Comparison of ENCODE assay signal across 21 cellular contexts in the genomic region with DNA sequence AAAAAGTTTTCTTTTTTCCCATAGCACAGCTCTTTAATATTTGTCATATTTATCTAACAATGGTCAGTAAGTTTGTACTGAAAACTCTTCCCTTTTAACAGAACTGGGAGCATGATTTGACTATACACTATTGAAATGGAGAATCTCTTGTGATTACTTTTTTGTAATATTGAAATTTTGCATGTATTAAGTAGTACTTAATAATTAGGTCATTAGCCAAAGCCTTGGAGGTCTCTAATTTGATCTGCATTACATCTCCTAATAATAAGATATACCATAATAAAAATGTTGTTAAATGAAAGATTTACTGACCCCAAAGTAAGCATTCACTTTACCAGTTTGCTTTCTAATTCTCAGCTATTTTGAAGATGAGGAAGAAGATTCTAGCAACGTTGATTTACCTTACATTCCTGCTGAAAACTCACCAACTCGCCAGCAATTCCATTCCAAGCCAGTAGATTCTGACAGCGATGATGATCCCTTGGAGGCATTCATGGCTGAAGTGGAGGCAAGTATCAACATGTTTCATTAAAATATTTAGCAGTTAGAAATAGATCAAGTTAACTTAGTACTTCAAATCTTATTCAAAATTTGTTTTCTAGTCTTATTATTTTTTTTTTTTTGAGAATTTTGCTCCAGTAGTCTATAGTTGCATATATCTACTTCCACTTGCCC. TPM values are rescaled to one million over a fixed set of nuclear protein-coding genes. Genes with fewer than 3 reads are reported as not detected.
DNase-seq lines count a peak whose midpoint lies in the region; ATAC-seq, FAIRE-seq and TF ChIP-seq lines count a peak whose summit lies in the region.
"Had no signal": no experiment of that assay in that cellular context is flagged by ENCODE, and none has a peak within 500 bp of the region (broad histone marks: within the 10 kb centered on the region; RNA-seq: fewer than 3 reads in every experiment).

No MANE protein-coding gene starts in this region.

- H3K4me3 Mint-ChIP-seq in activated T-cell treated with anti-CD3 and anti-CD28 coated beads, Interleukin-2, amount 50 U/mL, for 72 hours, result no peak overlapping the region
- H3K4me3 Mint-ChIP-seq: CD4-positive, CD25-positive, alpha-beta regulatory T cell had no signal

- peaks cover 4% of the 10 kb centered on the region for H3K4me1 Mint-ChIP-seq in activated T-cell treated with anti-CD3 and anti-CD28 coated beads, Interleukin-2, amount 50 U/mL, for 72 hours (ENCODE audit: low read depth)

- dilution Hi-C loops in keratinocyte (cut with MboI; ENCODE audit: extremely low pct_ligation_motif_present, low sequenced_read_pairs), result no loop called here

- intact Hi-C loops in K562 (cut with micrococcal nuclease), result no loop called here
- intact Hi-C loops in lower lobe of right lung (cut with DNase I), result no loop called here

- DNase-seq in activated T-cell treated with anti-CD3 and anti-CD28 coated beads, Interleukin-2, amount 50 U/mL, for 72 hours, result no peak
- DNase-seq in activated T-cell treated with anti-CD3 and anti-CD28 coated beads, Interleukin-2, amount 50 U/mL, for 1 hour, result no peak
- DNase-seq in RWPE1 (ENCODE audit: low spot score) (peak; percentile 51), K562 (ENCODE audit: extremely low read depth in 1 of 4, low spot score in 3 of 4) (no peak), keratinocyte (ENCODE audit: low read depth, low spot score) (no peak), lower lobe of right lung (no peak)
- DNase-seq: CD4-positive, CD25-positive, alpha-beta regulatory T cell; DMS153; DND-41; KG1; MM.1S; NCI-H2029; NCI-H526 treated with DMSO at 0.1 percent for 48 hours; RPMI8226; SHP77 treated with DMSO at 0.1 percent for 48 hours had no signal

- H3K4me3 ChIP-seq in K562, result no peak overlapping the region
- H3K4me3 ChIP-seq in keratinocyte (ENCODE audit: control insufficient read depth in 2 of 3, extremely low read depth in 1 of 3, insufficient read depth in 2 of 3, low read depth in 1 of 3, low read length in 3 of 3), result peak overlapping the region in 1 of 3 experiments; percentile 15
- no peak overlapping the region for H3K4me3 ChIP-seq in lower lobe of right lung
- H3K4me3 ChIP-seq: BLaER1 had no signal

- 93% methylated on average over 3 of the region's 3 CpGs for WGBS in K562 (ENCODE audit: insufficient coverage, low coverage, missing lambda C conversion rate)

- peak overlapping the region; percentile 91 for H3K27ac Mint-ChIP-seq in activated T-cell treated with anti-CD3 and anti-CD28 coated beads, Interleukin-2, amount 50 U/mL, for 72 hours

- H3K4me2 ChIP-seq in K562 (ENCODE audit: insufficient read depth, low read length) (no peak overlapping the region), keratinocyte (ENCODE audit: control insufficient read depth, extremely low read depth, insufficient read depth, low read depth, low read length) (peak overlapping the region; percentile 59)
- H3K4me2 ChIP-seq: BLaER1 had no signal

- H3K9me3 Mint-ChIP-seq in activated T-cell treated with anti-CD3 and anti-CD28 coated beads, Interleukin-2, amount 50 U/mL, for 72 hours, result no peaks in the 10 kb centered on the region
- H3K9me3 Mint-ChIP-seq: CD4-positive, CD25-positive, alpha-beta regulatory T cell had no signal

- no peaks in the 10 kb centered on the region for H3K27me3 ChIP-seq in K562 (ENCODE audit: control insufficient read depth in 2 of 2, insufficient read depth in 2 of 2, low read length in 2 of 2)
- no peaks in the 10 kb centered on the region for H3K27me3 ChIP-seq in keratinocyte (ENCODE audit: control insufficient read depth, extremely low read depth, insufficient read depth, low read length)
- no peaks in the 10 kb centered on the region for H3K27me3 ChIP-seq in lower lobe of right lung (ENCODE audit: low read depth)
- H3K27me3 ChIP-seq: BLaER1 had no signal

- H4K20me1 ChIP-seq in K562 (replicated peaks; ENCODE audit: control insufficient read depth, insufficient read depth, low read length), result no peaks in the 10 kb centered on the region
- no peaks in the 10 kb centered on the region for H4K20me1 ChIP-seq in keratinocyte (ENCODE audit: control insufficient read depth, extremely low read depth, insufficient read depth, low read length)

- no peaks in the 10 kb centered on the region for H3K4me1 ChIP-seq in K562 (replicated peaks in 1 of 2; ENCODE audit: control insufficient read depth in 2 of 2, insufficient read depth in 2 of 2, low read length in 2 of 2)
- H3K4me1 ChIP-seq in keratinocyte (ENCODE audit: control insufficient read depth, extremely low read depth, insufficient read depth, low read length), result peaks cover 17% of the 10 kb centered on the region
- H3K4me1 ChIP-seq in lower lobe of right lung, result no peaks in the 10 kb centered on the region
- H3K4me1 ChIP-seq: BLaER1 had no signal

- in situ Hi-C loops in K562 (cut with MboI), result no loop called here

- no peaks in the 10 kb centered on the region for H3K9me1 ChIP-seq in K562 (ENCODE audit: control insufficient read depth, insufficient read depth, low read length)
- H3K9me1 ChIP-seq in keratinocyte (ENCODE audit: control insufficient read depth, extremely low read depth, insufficient read depth, low read length), result no peaks in the 10 kb centered on the region

- no peaks in the 10 kb centered on the region for H3K9me3 ChIP-seq in K562 (replicated peaks; ENCODE audit: control insufficient read depth, insufficient read depth, low read depth, low read length)
- no peaks in the 10 kb centered on the region for H3K9me3 ChIP-seq in keratinocyte (ENCODE audit: control insufficient read depth, low read depth, low read length)
- no peaks in the 10 kb centered on the region for H3K9me3 ChIP-seq in lower lobe of right lung
- H3K9me3 ChIP-seq: BLaER1 had no signal

- CTCF ChIA-PET in RWPE1 (lab: Yijun Ruan, JAX), result interaction anchor here (0.6 kb wide), 1 partner anchor 18 kb away, joined by 3 read pairs; a partner anchor contains a TSS
- CTCF ChIA-PET in K562 (lab: Yijun Ruan, JAX; ENCODE audit: low intra/inter-chr PET ratio), result interaction anchor here (0.6 kb wide), 1 partner anchor 11 kb away, joined by 4 read pairs; no protein-coding TSS in a partner anchor

- no peak for ATAC-seq in activated T-cell treated with anti-CD3 and anti-CD28 coated beads, Interleukin-2, amount 50 U/mL, for 72 hours (replicated peaks in 1 of 2)
- no peak for ATAC-seq in K562
- no peak for ATAC-seq in GM21526 (IDR thresholded peaks at IDR 0.05; ENCODE audit: low FRiP score, unreplicated experiment)
- ATAC-seq in HG03521 (IDR thresholded peaks at IDR 0.05; ENCODE audit: unreplicated experiment), result no peak
- no peak for ATAC-seq in lower lobe of right lung

- TF ChIP-seq CTCF in RWPE1 (conservative IDR thresholded peaks at IDR 0.05; ENCODE audit: low read depth) (no peak), K562 (IDR thresholded peaks at IDR 0.05 in 2 of 3, conservative IDR thresholded peaks at IDR 0.05 in 1 of 3; ENCODE audit: insufficient read depth in 2 of 3, low read depth in 1 of 3, low read length in 3 of 3) (no peak), keratinocyte (optimal IDR thresholded peaks at IDR 0.05 in 1 of 3, IDR thresholded peaks at IDR 0.05 in 1 of 3, conservative IDR thresholded peaks at IDR 0.05 in 1 of 3; ENCODE audit: extremely low read depth in 1 of 3, insufficient read depth in 2 of 3, low read length in 3 of 3) (peak in 1 of 3 experiments; percentile 8), lower lobe of right lung (IDR thresholded peaks at IDR 0.05) (no peak)

- H3K36me3 Mint-ChIP-seq in activated T-cell treated with anti-CD3 and anti-CD28 coated beads, Interleukin-2, amount 50 U/mL, for 72 hours (ENCODE audit: insufficient read depth in 2 of 2), result peaks cover 6 to 31% of the 10 kb centered on the region in 2 donors

- H3K27me3 Mint-ChIP-seq in activated T-cell treated with anti-CD3 and anti-CD28 coated beads, Interleukin-2, amount 50 U/mL, for 72 hours (ENCODE audit: low read depth), result no peaks in the 10 kb centered on the region
- H3K27me3 Mint-ChIP-seq: CD4-positive, CD25-positive, alpha-beta regulatory T cell had no signal

- no peak for TF ChIP-seq POLR2A in K562 (conservative IDR thresholded peaks at IDR 0.05)

- TF ChIP-seq RAD21 in K562 (CRISPR knock-in tag; conservative IDR thresholded peaks at IDR 0.05 in 1 of 2, IDR thresholded peaks at IDR 0.05 in 1 of 2), result no peak

- no TSS peak for BruUV-seq in K562 (replicated peaks; lab: Mats Ljungman, UMichigan)

- TF ChIP-seq EP300 in K562 (IDR thresholded peaks at IDR 0.05; ENCODE audit: low read length), result no peak

- H3K36me3 ChIP-seq in K562 (ENCODE audit: control insufficient read depth, insufficient read depth, low read length) (peaks cover 94% of the 10 kb centered on the region), keratinocyte (ENCODE audit: control insufficient read depth in 2 of 2, extremely low read depth in 1 of 2, insufficient read depth in 2 of 2, low read length in 2 of 2) (peaks cover 16 to 44% of the 10 kb centered on the region in 2 experiments), lower lobe of right lung (peaks cover 98% of the 10 kb centered on the region)

- peaks cover 44% of the 10 kb centered on the region for H3K79me2 ChIP-seq in K562 (ENCODE audit: control insufficient read depth, insufficient read depth, low read length)
- peaks cover 73% of the 10 kb centered on the region for H3K79me2 ChIP-seq in keratinocyte (ENCODE audit: control insufficient read depth, insufficient read depth, low read length)

- FAIRE-seq in K562 (lab: Jason Lieb, UNC) (no peak), keratinocyte (lab: Jason Lieb, UNC) (peak; percentile 41)
- FAIRE-seq: A204.1, GM12892, H54 had no signal

- H3K27ac ChIP-seq in RWPE1, result peak overlapping the region; percentile 47
- no peak overlapping the region for H3K27ac ChIP-seq in K562 (ENCODE audit: extremely low read depth, low read depth, low read length)
- H3K27ac ChIP-seq in keratinocyte (ENCODE audit: control insufficient read depth, insufficient read depth, low read length), result peak overlapping the region; percentile 26
- no peak overlapping the region for H3K27ac ChIP-seq in lower lobe of right lung
- H3K27ac ChIP-seq: BLaER1 had no signal

- H2AFZ ChIP-seq in K562 (ENCODE audit: low read depth, low read length) (no peak overlapping the region), keratinocyte (ENCODE audit: control insufficient read depth, low read length) (no peak overlapping the region)

- H3K9ac ChIP-seq in K562 (ENCODE audit: insufficient read depth in 1 of 2, low read depth in 2 of 2, low read length in 2 of 2), result no peak overlapping the region
- H3K9ac ChIP-seq in keratinocyte (ENCODE audit: control insufficient read depth, extremely low read depth, insufficient read depth, low read length), result no peak overlapping the region
- H3K9ac ChIP-seq: BLaER1 had no signal

- POLR2A ChIA-PET in RWPE1 (lab: Yijun Ruan, JAX; ENCODE audit: low non-redundant PET) (no interaction called here), K562 (lab: Yijun Ruan, JAX) (interaction anchor here (0.8 to 1.9 kb wide), 4 partner anchors 9 to 35 kb away, joined by 3 to 6 read pairs (median 4); a partner anchor contains a TSS)

RNA-seq across cellular contexts. Expression of a gene that starts 18.2 kb away (rescaled TPM):
- total RNA-seq in activated T-cell treated with anti-CD3 and anti-CD28 coated beads, Interleukin-2, amount 50 U/mL, for 72 hours, result 100 to 1,000 TPM; 112 to 114 TPM
- 286 and 625 TPM in 2 replicates for total RNA-seq in K562 (2011; cell fraction: chromatin; rRNA removed; ENCODE audit: low replicate concordance)
- 95.6 and 105 TPM in 2 replicates for total RNA-seq in K562 (2011; cell fraction: nucleolus; rRNA removed)
- 194 and 282 TPM in 2 replicates for total RNA-seq in K562 (2011; cell fraction: nucleoplasm; rRNA removed)
- total RNA-seq in K562 (2014; rRNA removed) (54.0 and 65.1 TPM in 2 replicates), K562 (2014; rRNA removed; fragmentation: Illumina TruSeq; extraction: Trizol) (74.6 and 82.9 TPM in 2 replicates), K562 (2015; rRNA removed; fragmentation: Illumina TruSeq; extraction: Trizol) (80.9 and 87.6 TPM in 2 replicates), K562 (2021) (92.0 and 93.7 TPM in 2 replicates), lower lobe of right lung (101 TPM)
- polyA plus RNA-seq in K562 (2011; rRNA removed) (121 and 149 TPM in 2 replicates), K562 (2014; fragmentation: Illumina TruSeq; extraction: Trizol) (128 and 133 TPM in 2 replicates), K562 (2014; fragmentation: Nextera tagmentation; extraction: Ambion mirVana) (10 to 100 TPM; 16.5 to 28.4 TPM), K562 (2014; rRNA removed) (110 and 127 TPM in 2 replicates), keratinocyte (74.8 to 116 TPM (median 86.2 TPM) in 3 replicates)
- 26.3 and 46.1 TPM in 2 replicates for polyA plus RNA-seq in K562 (2011; cell fraction: cytosol; rRNA removed)
- 277 and 361 TPM in 2 replicates for polyA plus RNA-seq in K562 (2011; cell fraction: nucleus; rRNA removed)
- polyA plus RNA-seq in K562 (2012), result 76.8 and 90.5 TPM in 2 replicates
- 144 and 149 TPM in 2 replicates for polyA minus RNA-seq in K562 (2011; rRNA and poly(A)+ RNA removed)
- polyA minus RNA-seq in K562 (2011; cell fraction: cytosol; rRNA and poly(A)+ RNA removed), result 49.8 and 56.9 TPM in 2 replicates
- polyA minus RNA-seq in K562 (2011; cell fraction: nucleus; rRNA and poly(A)+ RNA removed), result 82.4 and 167 TPM in 2 replicates
- 74.2 TPM for polyA plus RNA-seq in keratinocyte (2011; ENCODE audit: low read depth)
- 48.2 and 63.9 TPM in 2 replicates for polyA plus RNA-seq in keratinocyte (2011; cell fraction: cytosol; rRNA removed)
- polyA plus RNA-seq in keratinocyte (2011; cell fraction: nucleus; rRNA removed), result 277 and 324 TPM in 2 replicates
- 40.9 and 67.4 TPM in 2 replicates for polyA plus RNA-seq in keratinocyte (2012; ENCODE audit: low replicate concordance)
- 38.2 to 89.4 TPM (median 41.3 TPM) in 3 replicates for polyA minus RNA-seq in keratinocyte
- 45.7 TPM for polyA minus RNA-seq in keratinocyte (2011; cell fraction: cytosol; rRNA and poly(A)+ RNA removed)
- 64.8 and 154 TPM in 2 replicates for polyA minus RNA-seq in keratinocyte (2011; cell fraction: nucleus; rRNA and poly(A)+ RNA removed)

RNA-seq across cellular contexts. Expression of a gene that starts 18.8 kb away (rescaled TPM):
- total RNA-seq in activated T-cell treated with anti-CD3 and anti-CD28 coated beads, Interleukin-2, amount 50 U/mL, for 72 hours, result 10 to 100 TPM; 59.5 to 60.3 TPM
- total RNA-seq in K562 (2011; cell fraction: chromatin; rRNA removed; ENCODE audit: low replicate concordance), result 103 and 222 TPM in 2 replicates
- total RNA-seq in K562 (2011; cell fraction: nucleolus; rRNA removed), result 69.7 and 88.4 TPM in 2 replicates
- total RNA-seq in K562 (2011; cell fraction: nucleoplasm; rRNA removed), result 122 and 142 TPM in 2 replicates
- 97.4 and 106 TPM in 2 replicates for total RNA-seq in K562 (2014; rRNA removed)
- 135 and 153 TPM in 2 replicates for total RNA-seq in K562 (2014; rRNA removed; fragmentation: Illumina TruSeq; extraction: Trizol)
- total RNA-seq in K562 (2015; rRNA removed; fragmentation: Illumina TruSeq; extraction: Trizol), result 135 and 138 TPM in 2 replicates
- total RNA-seq in K562 (2021), result 104 and 118 TPM in 2 replicates
- polyA plus RNA-seq in K562 (2011; rRNA removed), result 91.4 and 138 TPM in 2 replicates
- polyA plus RNA-seq in K562 (2011; cell fraction: cytosol; rRNA removed), result 24.9 and 47.4 TPM in 2 replicates
- 27.4 and 34.6 TPM in 2 replicates for polyA plus RNA-seq in K562 (2011; cell fraction: nucleus; rRNA removed)
- polyA plus RNA-seq in K562 (2012), result 76.4 and 96.4 TPM in 2 replicates
- polyA plus RNA-seq in K562 (2014; fragmentation: Illumina TruSeq; extraction: Trizol), result 142 and 162 TPM in 2 replicates
- polyA plus RNA-seq in K562 (2014; fragmentation: Nextera tagmentation; extraction: Ambion mirVana), result 10 to 100 TPM; 15.5 to 20.5 TPM
- 122 and 125 TPM in 2 replicates for polyA plus RNA-seq in K562 (2014; rRNA removed)
- polyA minus RNA-seq in K562 (2011; rRNA and poly(A)+ RNA removed), result 174 and 206 TPM in 2 replicates
- polyA minus RNA-seq in K562 (2011; cell fraction: cytosol; rRNA and poly(A)+ RNA removed), result 41.3 and 67.3 TPM in 2 replicates
- 19.8 and 35.3 TPM in 2 replicates for polyA minus RNA-seq in K562 (2011; cell fraction: nucleus; rRNA and poly(A)+ RNA removed)
- polyA plus RNA-seq in keratinocyte, result 56.5 to 86.4 TPM (median 73.6 TPM) in 3 replicates
- 179 TPM for polyA plus RNA-seq in keratinocyte (2011; ENCODE audit: low read depth)
- polyA plus RNA-seq in keratinocyte (2011; cell fraction: cytosol; rRNA removed), result 22.8 and 38.7 TPM in 2 replicates
- 113 and 159 TPM in 2 replicates for polyA plus RNA-seq in keratinocyte (2011; cell fraction: nucleus; rRNA removed)
- polyA plus RNA-seq in keratinocyte (2012; ENCODE audit: low replicate concordance), result 68.3 and 69.3 TPM in 2 replicates
- polyA minus RNA-seq in keratinocyte, result 30.4 to 78.8 TPM (median 48.3 TPM) in 3 replicates
- 34.0 TPM for polyA minus RNA-seq in keratinocyte (2011; cell fraction: cytosol; rRNA and poly(A)+ RNA removed)
- polyA minus RNA-seq in keratinocyte (2011; cell fraction: nucleus; rRNA and poly(A)+ RNA removed), result 81.0 and 137 TPM in 2 replicates
- total RNA-seq in lower lobe of right lung, result 80.2 TPM

RNA-seq across cellular contexts. Expression of a gene that starts 35.0 kb away (rescaled TPM):
- 100 to 1,000 TPM; 144 to 161 TPM for total RNA-seq in activated T-cell treated with anti-CD3 and anti-CD28 coated beads, Interleukin-2, amount 50 U/mL, for 72 hours
- total RNA-seq in K562 (2011; cell fraction: chromatin; rRNA removed; ENCODE audit: low replicate concordance), result 149 and 229 TPM in 2 replicates
- 136 and 141 TPM in 2 replicates for total RNA-seq in K562 (2011; cell fraction: nucleolus; rRNA removed)
- 117 and 138 TPM in 2 replicates for total RNA-seq in K562 (2011; cell fraction: nucleoplasm; rRNA removed)
- total RNA-seq in K562 (2014; rRNA removed), result 89.2 and 115 TPM in 2 replicates
- 106 and 108 TPM in 2 replicates for total RNA-seq in K562 (2014; rRNA removed; fragmentation: Illumina TruSeq; extraction: Trizol)
- total RNA-seq in K562 (2015; rRNA removed; fragmentation: Illumina TruSeq; extraction: Trizol), result 110 and 114 TPM in 2 replicates
- 140 and 161 TPM in 2 replicates for total RNA-seq in K562 (2021)
- polyA plus RNA-seq in K562 (2011; rRNA removed), result 138 and 200 TPM in 2 replicates
- 136 and 152 TPM in 2 replicates for polyA plus RNA-seq in K562 (2011; cell fraction: cytosol; rRNA removed)
- 155 and 167 TPM in 2 replicates for polyA plus RNA-seq in K562 (2011; cell fraction: nucleus; rRNA removed)
- polyA plus RNA-seq in K562 (2012), result 137 and 204 TPM in 2 replicates
- 181 and 184 TPM in 2 replicates for polyA plus RNA-seq in K562 (2014; fragmentation: Illumina TruSeq; extraction: Trizol)
- 100 to 1,000 TPM; 159 to 393 TPM for polyA plus RNA-seq in K562 (2014; fragmentation: Nextera tagmentation; extraction: Ambion mirVana)
- 247 and 261 TPM in 2 replicates for polyA plus RNA-seq in K562 (2014; rRNA removed)
- 260 and 357 TPM in 2 replicates for polyA minus RNA-seq in K562 (2011; rRNA and poly(A)+ RNA removed)
- 83.3 and 103 TPM in 2 replicates for polyA minus RNA-seq in K562 (2011; cell fraction: cytosol; rRNA and poly(A)+ RNA removed)
- 64.4 and 99.7 TPM in 2 replicates for polyA minus RNA-seq in K562 (2011; cell fraction: nucleus; rRNA and poly(A)+ RNA removed)
- 111 to 208 TPM (median 141 TPM) in 3 replicates for polyA plus RNA-seq in keratinocyte
- polyA plus RNA-seq in keratinocyte (2011; ENCODE audit: low read depth), result 130 TPM
- 141 and 155 TPM in 2 replicates for polyA plus RNA-seq in keratinocyte (2011; cell fraction: cytosol; rRNA removed)
- 115 TPM in 2 replicates for polyA plus RNA-seq in keratinocyte (2011; cell fraction: nucleus; rRNA removed)
- 93.3 and 143 TPM in 2 replicates for polyA plus RNA-seq in keratinocyte (2012; ENCODE audit: low replicate concordance)
- 71.5 to 165 TPM (median 143 TPM) in 3 replicates for polyA minus RNA-seq in keratinocyte
- 100 TPM for polyA minus RNA-seq in keratinocyte (2011; cell fraction: cytosol; rRNA and poly(A)+ RNA removed)
- 36.1 and 56.9 TPM in 2 replicates for polyA minus RNA-seq in keratinocyte (2011; cell fraction: nucleus; rRNA and poly(A)+ RNA removed)
- 98.6 TPM for total RNA-seq in lower lobe of right lung

RNA-seq across cellular contexts. Expression of a gene that starts 35.3 kb away (rescaled TPM):
- 10 to 100 TPM; 36.0 to 42.3 TPM for total RNA-seq in activated T-cell treated with anti-CD3 and anti-CD28 coated beads, Interleukin-2, amount 50 U/mL, for 72 hours
- total RNA-seq in K562 (2011; cell fraction: chromatin; rRNA removed; ENCODE audit: low replicate concordance), result 162 and 231 TPM in 2 replicates
- total RNA-seq in K562 (2011; cell fraction: nucleolus; rRNA removed), result 125 and 132 TPM in 2 replicates
- total RNA-seq in K562 (2011; cell fraction: nucleoplasm; rRNA removed), result 98.4 and 106 TPM in 2 replicates
- total RNA-seq in K562 (2014; rRNA removed) (54.9 and 65.6 TPM in 2 replicates), K562 (2014; rRNA removed; fragmentation: Illumina TruSeq; extraction: Trizol) (50.1 and 54.0 TPM in 2 replicates), K562 (2015; rRNA removed; fragmentation: Illumina TruSeq; extraction: Trizol) (60.7 and 62.2 TPM in 2 replicates), K562 (2021) (46.1 and 51.8 TPM in 2 replicates), lower lobe of right lung (37.4 TPM)
- polyA plus RNA-seq in K562 (2011; rRNA removed) (36.0 and 42.1 TPM in 2 replicates), K562 (2014; fragmentation: Illumina TruSeq; extraction: Trizol) (52.6 and 56.6 TPM in 2 replicates), K562 (2014; fragmentation: Nextera tagmentation; extraction: Ambion mirVana) (10 to 100 TPM; 18.0 to 49.3 TPM), K562 (2014; rRNA removed) (48.5 and 52.4 TPM in 2 replicates), keratinocyte (35.4 to 48.5 TPM (median 43.7 TPM) in 3 replicates)
- polyA plus RNA-seq in K562 (2011; cell fraction: cytosol; rRNA removed), result 33.3 and 42.2 TPM in 2 replicates
- polyA plus RNA-seq in K562 (2011; cell fraction: nucleus; rRNA removed), result 46.6 and 60.4 TPM in 2 replicates
- polyA plus RNA-seq in K562 (2012), result 23.3 and 47.3 TPM in 2 replicates
- polyA minus RNA-seq in K562 (2011; rRNA and poly(A)+ RNA removed), result 51.5 and 77.3 TPM in 2 replicates
- 20.1 and 38.2 TPM in 2 replicates for polyA minus RNA-seq in K562 (2011; cell fraction: cytosol; rRNA and poly(A)+ RNA removed)
- polyA minus RNA-seq in K562 (2011; cell fraction: nucleus; rRNA and poly(A)+ RNA removed), result 56.4 and 69.9 TPM in 2 replicates
- 22.7 TPM for polyA plus RNA-seq in keratinocyte (2011; ENCODE audit: low read depth)
- polyA plus RNA-seq in keratinocyte (2011; cell fraction: cytosol; rRNA removed), result 26.8 and 31.6 TPM in 2 replicates
- 65.6 and 77.0 TPM in 2 replicates for polyA plus RNA-seq in keratinocyte (2011; cell fraction: nucleus; rRNA removed)
- 19.0 and 39.7 TPM in 2 replicates for polyA plus RNA-seq in keratinocyte (2012; ENCODE audit: low replicate concordance)
- 41.5 to 50.2 TPM (median 46.3 TPM) in 3 replicates for polyA minus RNA-seq in keratinocyte
- polyA minus RNA-seq in keratinocyte (2011; cell fraction: cytosol; rRNA and poly(A)+ RNA removed), result 18.6 TPM
- polyA minus RNA-seq in keratinocyte (2011; cell fraction: nucleus; rRNA and poly(A)+ RNA removed), result 45.5 and 50.7 TPM in 2 replicates

RNA-seq across cellular contexts. Expression of a gene that starts 50.3 kb away (rescaled TPM):
- total RNA-seq in activated T-cell treated with anti-CD3 and anti-CD28 coated beads, Interleukin-2, amount 50 U/mL, for 72 hours, result 100 to 1,000 TPM; 103 to 121 TPM
- 74.3 and 178 TPM in 2 replicates for total RNA-seq in K562 (2011; cell fraction: chromatin; rRNA removed; ENCODE audit: low replicate concordance)
- total RNA-seq in K562 (2011; cell fraction: nucleolus; rRNA removed), result 107 and 112 TPM in 2 replicates
- total RNA-seq in K562 (2011; cell fraction: nucleoplasm; rRNA removed), result 75.0 and 77.1 TPM in 2 replicates
- total RNA-seq in K562 (2014; rRNA removed) (114 and 126 TPM in 2 replicates), K562 (2014; rRNA removed; fragmentation: Illumina TruSeq; extraction: Trizol) (62.5 and 73.1 TPM in 2 replicates), K562 (2015; rRNA removed; fragmentation: Illumina TruSeq; extraction: Trizol) (90.3 and 91.1 TPM in 2 replicates), K562 (2021) (92.0 and 101 TPM in 2 replicates), lower lobe of right lung (80.9 TPM)
- polyA plus RNA-seq in K562 (2011; rRNA removed) (86.3 and 101 TPM in 2 replicates), K562 (2014; fragmentation: Illumina TruSeq; extraction: Trizol) (94.8 and 110 TPM in 2 replicates), K562 (2014; fragmentation: Nextera tagmentation; extraction: Ambion mirVana) (1 to 10 TPM; 1.7 to 5.7 TPM), K562 (2014; rRNA removed) (84.2 and 95.7 TPM in 2 replicates), keratinocyte (80.3 to 99.8 TPM (median 86.3 TPM) in 3 replicates)
- 87.5 and 128 TPM in 2 replicates for polyA plus RNA-seq in K562 (2011; cell fraction: cytosol; rRNA removed)
- 135 and 148 TPM in 2 replicates for polyA plus RNA-seq in K562 (2011; cell fraction: nucleus; rRNA removed)
- 75.4 and 102 TPM in 2 replicates for polyA plus RNA-seq in K562 (2012)
- 54.4 and 63.4 TPM in 2 replicates for polyA minus RNA-seq in K562 (2011; rRNA and poly(A)+ RNA removed)
- polyA minus RNA-seq in K562 (2011; cell fraction: cytosol; rRNA and poly(A)+ RNA removed), result 50.4 and 64.0 TPM in 2 replicates
- polyA minus RNA-seq in K562 (2011; cell fraction: nucleus; rRNA and poly(A)+ RNA removed), result 50.4 and 59.0 TPM in 2 replicates
- 40.3 TPM for polyA plus RNA-seq in keratinocyte (2011; ENCODE audit: low read depth)
- polyA plus RNA-seq in keratinocyte (2011; cell fraction: cytosol; rRNA removed), result 69.0 and 79.0 TPM in 2 replicates
- 91.1 and 95.0 TPM in 2 replicates for polyA plus RNA-seq in keratinocyte (2011; cell fraction: nucleus; rRNA removed)
- 70.5 and 75.3 TPM in 2 replicates for polyA plus RNA-seq in keratinocyte (2012; ENCODE audit: low replicate concordance)
- 113 to 179 TPM (median 177 TPM) in 3 replicates for polyA minus RNA-seq in keratinocyte
- polyA minus RNA-seq in keratinocyte (2011; cell fraction: cytosol; rRNA and poly(A)+ RNA removed), result 102 TPM
- 40.4 and 47.6 TPM in 2 replicates for polyA minus RNA-seq in keratinocyte (2011; cell fraction: nucleus; rRNA and poly(A)+ RNA removed)

Comparison
In these comparisons a context has a peak if more than half of its experiments do, and no peak if none do; other contexts are left out.
1. H3K27ac ChIP-seq: peak in RWPE1 (single experiment) and keratinocyte (single experiment); none in K562 (single experiment) and lower lobe of right lung (single experiment).